23 cellular contexts compared by ENCODE assay signal in the genomic region with DNA sequence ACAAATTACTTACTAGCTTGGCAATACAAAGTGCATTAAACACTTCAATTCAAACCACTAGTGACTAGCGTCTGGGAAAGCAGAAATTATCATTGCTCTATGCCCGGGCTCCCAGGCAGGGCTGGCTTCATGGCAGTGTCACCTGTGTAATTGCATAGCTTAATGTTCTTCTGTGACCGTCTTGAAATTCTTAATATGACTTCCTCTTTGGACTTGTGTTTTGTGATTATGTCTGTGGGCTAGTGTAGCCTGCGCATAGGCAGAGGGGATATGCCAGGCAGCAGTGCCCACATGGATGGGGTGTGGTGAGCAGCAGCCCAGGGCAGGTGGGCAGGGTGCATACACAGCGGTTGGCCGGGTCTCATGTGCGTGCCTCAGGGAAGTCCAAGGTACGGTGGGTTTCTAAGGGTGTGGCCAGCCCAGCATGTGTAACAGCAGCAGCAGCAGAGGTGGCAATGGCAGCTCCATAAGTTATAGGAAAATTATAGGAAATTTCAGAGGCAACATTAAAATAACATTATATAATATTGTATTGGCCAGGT.
DNase-seq lines count a peak whose midpoint lies in the region; ATAC-seq, FAIRE-seq and TF ChIP-seq lines count a peak whose summit lies in the region.
"Had no signal": no experiment of that assay in that cellular context is flagged by ENCODE, and none has a peak within 500 bp of the region (broad histone marks: within the 10 kb centered on the region; RNA-seq: fewer than 3 reads in every experiment).

No MANE protein-coding gene starts in this region.

- no peak overlapping the region for H2AFZ ChIP-seq in astrocyte (ENCODE audit: low read depth, low read length)
- H2AFZ ChIP-seq in hepatocyte, result no peak overlapping the region
- no peak overlapping the region for H2AFZ ChIP-seq in neuronal stem cell (ENCODE audit: low read length)
- H2AFZ ChIP-seq: GM23248 had no signal

- no peaks in the 10 kb centered on the region for H4K20me1 ChIP-seq in astrocyte (ENCODE audit: insufficient read depth, low read length)
- no peaks in the 10 kb centered on the region for H4K20me1 ChIP-seq in hepatocyte (ENCODE audit: insufficient read depth, poor library complexity, severe bottlenecking)
- H4K20me1 ChIP-seq: BLaER1 treated with 17β-estradiol and CSF1 and Interleukin-3, amounts not matched to agents 10 nM and 100 nM had no signal

- H3K4me1 ChIP-seq in astrocyte (ENCODE audit: insufficient read depth, low read length) (no peaks in the 10 kb centered on the region), hepatocyte (ENCODE audit: insufficient read depth) (no peaks in the 10 kb centered on the region), neuronal stem cell (ENCODE audit: control insufficient read depth in 2 of 2, insufficient read depth in 1 of 2, low read depth in 1 of 2, low read length in 2 of 2) (peaks cover 3 to 10% of the 10 kb centered on the region in 2 donors)

- no peak overlapping the region for H3K4me2 ChIP-seq in astrocyte (ENCODE audit: low read length)
- H3K4me2 ChIP-seq in hepatocyte, result peak overlapping the region; percentile 1
- no peak overlapping the region for H3K4me2 ChIP-seq in neuronal stem cell (ENCODE audit: insufficient read depth, low read length, poor library complexity, severe bottlenecking)
- H3K4me2 ChIP-seq: BLaER1 treated with 17β-estradiol and CSF1 and Interleukin-3, amounts not matched to agents 10 nM and 100 nM had no signal

- H3K27ac Mint-ChIP-seq in astrocyte (ENCODE audit: unreplicated experiment), result peak overlapping the region; percentile 42
- H3K27ac Mint-ChIP-seq in stimulated activated effector memory CD8-positive, alpha-beta T cell treated with anti-CD3 and anti-CD28 coated beads, Interleukin-12 subunit alpha, Interleukin-12 subunit beta, amount 100 ng/mL, for 72 hours, result no peak overlapping the region
- no peak overlapping the region for H3K27ac Mint-ChIP-seq in endothelial cell (ENCODE audit: unreplicated experiment)
- H3K27ac Mint-ChIP-seq: B cell; CD8-positive, alpha-beta T cell had no signal

- H2BK15ac ChIP-seq in neuronal stem cell (ENCODE audit: low read length), result no peak overlapping the region

- no peak overlapping the region for H2BK12ac ChIP-seq in neuronal stem cell (ENCODE audit: low read length)

- DNase-seq in astrocyte (ENCODE audit: low read depth), result no peak
- no peak for DNase-seq in hepatocyte (ENCODE audit: low spot score)
- no peak for DNase-seq in neuronal stem cell (ENCODE audit: low spot score)
- no peak for DNase-seq in stimulated activated effector memory CD8-positive, alpha-beta T cell treated with anti-CD3 and anti-CD28 coated beads, Interleukin-12 subunit alpha, Interleukin-12 subunit beta, amount 100 ng/mL, for 72 hours (ENCODE audit: low spot score in 2 of 2)
- no peak for DNase-seq in medulla oblongata (ENCODE audit: extremely low spot score)
- DNase-seq in central memory CD4-positive, alpha-beta T cell, result no peak
- DNase-seq in endothelial cell (ENCODE audit: low spot score), result no peak
- DNase-seq: CD8-positive, alpha-beta T cell; COR-L47; DMS 273 treated with DMSO at 0.1 percent for 48 hours; DMS53; DND-41; EL; GM23248; HCEC 1CT; IMR-90 had no signal

- H3K23ac ChIP-seq in neuronal stem cell (ENCODE audit: low read depth, low read length, poor library complexity), result peak overlapping the region; percentile 85

- peak overlapping the region; percentile 61 for H3K18ac ChIP-seq in neuronal stem cell (ENCODE audit: low read length)

- H3K27me3 ChIP-seq in astrocyte (ENCODE audit: insufficient read depth, low read length), result no peaks in the 10 kb centered on the region
- no peaks in the 10 kb centered on the region for H3K27me3 ChIP-seq in hepatocyte
- no peaks in the 10 kb centered on the region for H3K27me3 ChIP-seq in neuronal stem cell (ENCODE audit: control insufficient read depth in 3 of 3, insufficient read depth in 3 of 3, low read depth in 1 of 3, low read length in 3 of 3)
- H3K27me3 ChIP-seq: BLaER1 treated with 17β-estradiol and CSF1 and Interleukin-3, amounts not matched to agents 10 nM and 100 nM had no signal

- H3K4me1 Mint-ChIP-seq in astrocyte (ENCODE audit: low read depth, unreplicated experiment), result peaks cover 4% of the 10 kb centered on the region
- H3K4me1 Mint-ChIP-seq in stimulated activated effector memory CD8-positive, alpha-beta T cell treated with anti-CD3 and anti-CD28 coated beads, Interleukin-12 subunit alpha, Interleukin-12 subunit beta, amount 100 ng/mL, for 72 hours, result no peaks in the 10 kb centered on the region
- peaks cover 13% of the 10 kb centered on the region for H3K4me1 Mint-ChIP-seq in endothelial cell (ENCODE audit: unreplicated experiment)

- H3K4me3 Mint-ChIP-seq in astrocyte (ENCODE audit: unreplicated experiment), result peak overlapping the region; percentile 54
- no peak overlapping the region for H3K4me3 Mint-ChIP-seq in stimulated activated effector memory CD8-positive, alpha-beta T cell treated with anti-CD3 and anti-CD28 coated beads, Interleukin-12 subunit alpha, Interleukin-12 subunit beta, amount 100 ng/mL, for 72 hours
- H3K4me3 Mint-ChIP-seq in endothelial cell (ENCODE audit: unreplicated experiment), result no peak overlapping the region
- H3K4me3 Mint-ChIP-seq: B cell; CD8-positive, alpha-beta T cell had no signal

- H3K27ac ChIP-seq in astrocyte (ENCODE audit: low read depth, low read length), result no peak overlapping the region
- H3K27ac ChIP-seq in hepatocyte, result no peak overlapping the region
- no peak overlapping the region for H3K27ac ChIP-seq in neuronal stem cell (replicated peaks; ENCODE audit: low read length)
- H3K27ac ChIP-seq: BLaER1 treated with 17β-estradiol and CSF1 and Interleukin-3, amounts not matched to agents 10 nM and 100 nM; GM23248 had no signal

- H3K4ac ChIP-seq in neuronal stem cell (ENCODE audit: low read length), result no peak overlapping the region

- peak; percentile 11 for ATAC-seq in stimulated activated effector memory CD8-positive, alpha-beta T cell treated with anti-CD3 and anti-CD28 coated beads, Interleukin-12 subunit alpha, Interleukin-12 subunit beta, amount 100 ng/mL, for 72 hours
- no peak for ATAC-seq in HG03175 (IDR thresholded peaks at IDR 0.05; ENCODE audit: unreplicated experiment)
- ATAC-seq: CD8-positive, alpha-beta T cell; GM12878 had no signal

- no peaks in the 10 kb centered on the region for H3K9me3 ChIP-seq in astrocyte (ENCODE audit: insufficient read depth, low read depth, low read length)
- no peaks in the 10 kb centered on the region for H3K9me3 ChIP-seq in hepatocyte (ENCODE audit: low read depth)
- H3K9me3 ChIP-seq in neuronal stem cell (replicated peaks in 1 of 2; ENCODE audit: control insufficient read depth in 2 of 2, insufficient read depth in 1 of 2, low read depth in 1 of 2, low read length in 2 of 2), result no peaks in the 10 kb centered on the region

- no peak for FAIRE-seq in astrocyte (lab: Jason Lieb, UNC)
- FAIRE-seq: GM12878, GM19239, H54, HTR-8/SVneo had no signal

- H3K36me3 ChIP-seq in astrocyte (ENCODE audit: insufficient read depth, low read length) (no peaks in the 10 kb centered on the region), hepatocyte (replicated peaks; ENCODE audit: insufficient read depth, low read depth) (no peaks in the 10 kb centered on the region), neuronal stem cell (replicated peaks in 1 of 2; ENCODE audit: control insufficient read depth in 2 of 2, insufficient read depth in 2 of 2, low read length in 2 of 2) (no peaks in the 10 kb centered on the region)
- H3K36me3 ChIP-seq: BLaER1 treated with 17β-estradiol and CSF1 and Interleukin-3, amounts not matched to agents 10 nM and 100 nM had no signal

- H3K79me2 ChIP-seq in astrocyte (ENCODE audit: insufficient read depth, low read length) (no peaks in the 10 kb centered on the region), hepatocyte (no peaks in the 10 kb centered on the region)

- WGBS in hepatocyte (ENCODE audit: low lambda C conversion rate, missing lambda C conversion rate), result 80% methylated on average over 8 of the region's 8 CpGs
- no CpG with 5 or more reads among the region's 8 CpGs for WGBS in neuronal stem cell (ENCODE audit: extremely low coverage in 2 of 2, insufficient read length in 2 of 2, insufficient replicate concordance in 1 of 2), 2 donors

- H3K9me3 Mint-ChIP-seq in astrocyte (ENCODE audit: unreplicated experiment) (no peaks in the 10 kb centered on the region), endothelial cell (ENCODE audit: unreplicated experiment) (no peaks in the 10 kb centered on the region)
- no peaks in the 10 kb centered on the region for H3K9me3 Mint-ChIP-seq in stimulated activated effector memory CD8-positive, alpha-beta T cell treated with anti-CD3 and anti-CD28 coated beads, Interleukin-12 subunit alpha, Interleukin-12 subunit beta, amount 100 ng/mL, for 72 hours
- H3K9me3 Mint-ChIP-seq: CD8-positive, alpha-beta T cell had no signal

- H4K8ac ChIP-seq in neuronal stem cell (ENCODE audit: low read depth, low read length), result no peak overlapping the region

- H3K9ac ChIP-seq in astrocyte (ENCODE audit: low read length) (no peak overlapping the region), neuronal stem cell (ENCODE audit: low read depth, low read length, poor library complexity) (no peak overlapping the region)
- H3K9ac ChIP-seq: BLaER1 treated with 17β-estradiol and CSF1 and Interleukin-3, amounts not matched to agents 10 nM and 100 nM; GM23248 had no signal

- H2BK120ac ChIP-seq in neuronal stem cell (ENCODE audit: low read depth, low read length), result no peak overlapping the region

- no peaks in the 10 kb centered on the region for H3K79me1 ChIP-seq in neuronal stem cell (ENCODE audit: low read depth, low read length)

- no peak overlapping the region for H2BK5ac ChIP-seq in neuronal stem cell (ENCODE audit: low read length)

- no peak overlapping the region for H4K91ac ChIP-seq in neuronal stem cell (ENCODE audit: low read depth, low read length, poor library complexity)

- TF ChIP-seq CTCF in astrocyte (IDR thresholded peaks at IDR 0.05; ENCODE audit: insufficient read depth, low read depth, low read length), result no peak
- TF ChIP-seq CTCF in hepatocyte (IDR thresholded peaks at IDR 0.05; ENCODE audit: poor library complexity), result no peak
- no peak for TF ChIP-seq CTCF in endothelial cell (IDR thresholded peaks at IDR 0.05; ENCODE audit: unreplicated experiment)

- no peak overlapping the region for H3K14ac ChIP-seq in neuronal stem cell (ENCODE audit: low read length)

- peak overlapping the region; percentile 72 for H2AK5ac ChIP-seq in neuronal stem cell (ENCODE audit: low read depth, low read length)

- no peak overlapping the region for H3K4me3 ChIP-seq in astrocyte (ENCODE audit: insufficient read depth, low read depth, low read length)
- no peak overlapping the region for H3K4me3 ChIP-seq in hepatocyte
- no peak overlapping the region for H3K4me3 ChIP-seq in neuronal stem cell (ENCODE audit: low read length in 2 of 2)
- H3K4me3 ChIP-seq: BLaER1 treated with 17β-estradiol and CSF1 and Interleukin-3, amounts not matched to agents 10 nM and 100 nM; GM12878; GM23248 had no signal

- no peaks in the 10 kb centered on the region for H3K36me3 Mint-ChIP-seq in astrocyte (ENCODE audit: low read depth, unreplicated experiment)
- H3K36me3 Mint-ChIP-seq in stimulated activated effector memory CD8-positive, alpha-beta T cell treated with anti-CD3 and anti-CD28 coated beads, Interleukin-12 subunit alpha, Interleukin-12 subunit beta, amount 100 ng/mL, for 72 hours, result no peaks in the 10 kb centered on the region
- no peaks in the 10 kb centered on the region for H3K36me3 Mint-ChIP-seq in endothelial cell (ENCODE audit: low read depth, unreplicated experiment)
- H3K36me3 Mint-ChIP-seq: CD8-positive, alpha-beta T cell had no signal

- H3K9me2 ChIP-seq in hepatocyte (replicated peaks; ENCODE audit: insufficient read depth), result no peaks in the 10 kb centered on the region

- H3K27me3 Mint-ChIP-seq in astrocyte (ENCODE audit: low read depth, unreplicated experiment), result peaks cover 8% of the 10 kb centered on the region
- H3K27me3 Mint-ChIP-seq in endothelial cell (ENCODE audit: unreplicated experiment), result peaks cover 1% of the 10 kb centered on the region
